In the genomic region with DNA sequence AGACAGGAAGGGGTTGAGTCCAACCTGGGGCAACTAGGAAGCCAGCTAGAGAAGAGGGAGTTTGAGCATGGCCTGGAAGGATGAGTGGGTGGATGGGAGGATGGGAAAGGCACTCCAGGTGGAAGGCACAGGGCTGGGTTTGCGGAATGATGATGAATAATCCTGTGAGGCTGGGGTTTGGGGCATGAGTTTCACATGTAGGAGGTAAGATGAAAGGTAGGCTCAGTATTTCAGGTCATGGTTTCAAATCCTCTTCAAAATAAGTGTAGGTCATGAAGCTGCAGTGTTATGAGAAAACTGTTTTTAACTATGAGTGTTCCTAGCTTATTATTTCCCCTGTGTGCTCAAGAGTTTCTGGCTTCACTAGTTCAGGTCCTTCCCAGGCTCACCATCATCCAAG, we compare ENCODE assay signal across 15 cellular contexts.
A peak's percentile ranks its signal among the peaks of the same experiment; 100 is the strongest.
DNase-seq lines count a peak whose midpoint lies in the region; ATAC-seq and TF ChIP-seq lines count a peak whose summit lies in the region.
"Had no signal": no experiment of that assay in that cellular context is flagged by ENCODE, and none has a peak within 500 bp of the region (broad histone marks: within the 10 kb centered on the region; RNA-seq: fewer than 3 reads in every experiment).

No MANE protein-coding gene starts in this region.

- ATAC-seq in activated CD4-positive, alpha-beta T cell treated with anti-CD3 and anti-CD28 coated beads for 36 hours = peak; percentile 56
- ATAC-seq in GM19395 (IDR thresholded peaks at IDR 0.05; ENCODE audit: unreplicated experiment) (peak; percentile 58), HG03442 (IDR thresholded peaks at IDR 0.05; ENCODE audit: unreplicated experiment) (peak; percentile 75)

- POLR2A ChIA-PET in activated CD4-positive, alpha-beta T cell treated with anti-CD3 and anti-CD28 coated beads for 36 hours (lab: Charles Lee) = no interaction called here

- CTCF ChIA-PET in activated CD4-positive, alpha-beta T cell treated with anti-CD3 and anti-CD28 coated beads for 36 hours (lab: Charles Lee) = no interaction called here

- peak overlapping the region; percentile 45 for H3K27ac Mint-ChIP-seq in activated CD4-positive, alpha-beta T cell treated with anti-CD3 and anti-CD28 coated beads for 36 hours
- peak overlapping the region; percentile 93 for H3K27ac Mint-ChIP-seq in mesothelial cell of epicardium
- H3K27ac Mint-ChIP-seq: dendritic cell treated with granulocyte-macrophage colony-stimulating factor and Interleukin-4, amounts not matched to agents 40 ng/mL and 50 ng/mL, for 4 days had no signal

- intact Hi-C loops in activated CD4-positive, alpha-beta T cell treated with anti-CD3 and anti-CD28 coated beads for 36 hours (cut with DNase I, micrococcal nuclease) = no loop called here

- peak; percentile 20 for DNase-seq in activated CD4-positive, alpha-beta T cell treated with anti-CD3 and anti-CD28 coated beads for 36 hours
- DNase-seq in activated CD4-positive, alpha-beta T cell treated with anti-CD3 and anti-CD28 coated beads for 4 hours = no peak
- DNase-seq in mesothelial cell of epicardium (ENCODE audit: low spot score in 2 of 2, unreplicated experiment in 2 of 2) (no peak), UCSD-AML1 (lab: John Stamatoyannopoulos, UW; ENCODE audit: unreplicated experiment) (no peak), GM19240 (ENCODE audit: insufficient read length, low spot score) (no peak)
- DNase-seq in activated CD8-positive, alpha-beta memory T cell treated with anti-CD3 and anti-CD28 coated beads, Interleukin-2, amount 50 U/mL, for 4 hours = no peak
- DNase-seq: activated CD8-positive, alpha-beta memory T cell treated with anti-CD3 and anti-CD28 coated beads for 24 hours; anterior cingulate cortex; Calu3; NCI-H1105 treated with DMSO at 0.1 percent for 48 hours; nucleus accumbens; Peyer's patch had no signal

- H3K27me3 Mint-ChIP-seq in activated CD4-positive, alpha-beta T cell treated with anti-CD3 and anti-CD28 coated beads for 36 hours = no peaks in the 10 kb centered on the region
- H3K27me3 Mint-ChIP-seq in mesothelial cell of epicardium (ENCODE audit: low read depth) = no peaks in the 10 kb centered on the region

- H3K9me3 Mint-ChIP-seq in activated CD4-positive, alpha-beta T cell treated with anti-CD3 and anti-CD28 coated beads for 36 hours (ENCODE audit: low read depth) = no peaks in the 10 kb centered on the region
- no peaks in the 10 kb centered on the region for H3K9me3 Mint-ChIP-seq in mesothelial cell of epicardium
- H3K9me3 Mint-ChIP-seq: dendritic cell treated with granulocyte-macrophage colony-stimulating factor and Interleukin-4, amounts not matched to agents 40 ng/mL and 50 ng/mL, for 4 days had no signal

- H3K4me3 Mint-ChIP-seq in activated CD4-positive, alpha-beta T cell treated with anti-CD3 and anti-CD28 coated beads for 36 hours = no peak overlapping the region
- no peak overlapping the region for H3K4me3 Mint-ChIP-seq in mesothelial cell of epicardium
- H3K4me3 Mint-ChIP-seq: dendritic cell treated with granulocyte-macrophage colony-stimulating factor and Interleukin-4, amounts not matched to agents 40 ng/mL and 50 ng/mL, for 4 days had no signal

- no peak for TF ChIP-seq CTCF in mesothelial cell of epicardium (IDR thresholded peaks at IDR 0.05; ENCODE audit: unreplicated experiment)

- H3K4me1 Mint-ChIP-seq in activated CD4-positive, alpha-beta T cell treated with anti-CD3 and anti-CD28 coated beads for 36 hours = peaks cover 69% of the 10 kb centered on the region
- H3K4me1 Mint-ChIP-seq in mesothelial cell of epicardium = peaks cover 75% of the 10 kb centered on the region

- peaks cover 3% of the 10 kb centered on the region for H3K36me3 Mint-ChIP-seq in activated CD4-positive, alpha-beta T cell treated with anti-CD3 and anti-CD28 coated beads for 36 hours (ENCODE audit: low read depth)
- no peaks in the 10 kb centered on the region for H3K36me3 Mint-ChIP-seq in mesothelial cell of epicardium
